Comparison of ENCODE assay signal across 8 cellular contexts in the genomic region with DNA sequence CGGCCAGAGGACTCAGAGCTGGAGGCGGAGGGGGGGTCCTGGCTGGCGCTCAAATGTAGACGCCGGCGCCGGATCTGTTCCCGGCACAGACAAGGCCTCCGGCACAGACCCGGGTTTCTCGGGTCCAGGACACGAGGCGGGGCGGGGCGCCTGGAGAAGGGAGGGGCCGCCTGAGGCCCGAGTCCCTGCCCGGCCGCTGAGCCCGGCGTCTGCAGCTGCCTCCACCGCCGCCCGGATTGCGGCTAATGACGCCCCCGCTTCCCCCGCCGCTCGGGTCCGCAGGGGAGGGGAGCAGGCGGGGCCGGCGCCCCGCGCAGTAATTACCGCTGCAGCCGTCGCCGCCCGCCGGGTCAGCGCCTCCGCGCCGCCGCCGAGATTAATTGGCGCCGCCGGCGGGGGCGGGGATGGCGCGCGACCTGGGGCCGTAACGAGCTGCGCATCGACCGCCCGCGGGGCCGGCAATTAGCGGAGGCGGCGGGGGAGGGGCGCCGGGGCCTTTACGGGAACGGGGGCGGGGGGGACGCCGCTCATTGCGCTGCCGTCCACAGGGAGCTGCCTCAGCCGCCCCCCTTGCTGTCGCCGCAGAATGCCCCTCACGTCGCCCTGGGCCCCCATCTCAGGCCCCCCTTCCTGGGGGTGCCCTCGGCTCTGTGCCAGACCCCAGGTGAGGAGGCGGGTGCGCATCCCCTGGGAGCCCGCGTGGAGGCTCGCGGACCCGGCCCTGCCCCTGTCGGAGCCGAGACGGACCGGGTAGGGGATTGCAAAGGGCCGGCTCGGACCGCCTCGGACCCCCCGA. TPM values are rescaled to one million over a fixed set of nuclear protein-coding genes. Genes with fewer than 3 reads are reported as not detected.
DNase-seq lines count a peak whose midpoint lies in the region; ATAC-seq and TF ChIP-seq lines count a peak whose summit lies in the region.

No MANE protein-coding gene starts in this region.

- no peaks in the 10 kb centered on the region for H3K9me3 Mint-ChIP-seq in activated B cell treated with CpG ODN at 0.5 μM for 24 hours

- H2AFZ ChIP-seq in osteoblast (ENCODE audit: low read length) = no peak overlapping the region

- H4K20me1 ChIP-seq in osteoblast (ENCODE audit: insufficient read depth, low read length) = no peaks in the 10 kb centered on the region

- ATAC-seq in activated B cell treated with CpG ODN at 0.5 μM for 24 hours (ENCODE audit: low read depth) (peak; percentile 33), foreskin keratinocyte (peak; percentile 30), GM21576 (IDR thresholded peaks at IDR 0.05; ENCODE audit: unreplicated experiment) (no peak), HG03108 (IDR thresholded peaks at IDR 0.05; ENCODE audit: unreplicated experiment) (no peak)

- TF ChIP-seq CTCF in activated B cell treated with CpG ODN at 0.5 μM for 24 hours (IDR thresholded peaks at IDR 0.05) = no peak
- TF ChIP-seq CTCF in foreskin keratinocyte (conservative IDR thresholded peaks at IDR 0.05) = no peak
- no peak for TF ChIP-seq CTCF in osteoblast (IDR thresholded peaks at IDR 0.05; ENCODE audit: extremely low read depth, low read depth, low read length)

- peaks cover 11% of the 10 kb centered on the region for H3K4me1 Mint-ChIP-seq in activated B cell treated with CpG ODN at 0.5 μM for 24 hours

- peak overlapping the region; percentile 80 for H3K4me3 Mint-ChIP-seq in activated B cell treated with CpG ODN at 0.5 μM for 24 hours

- H3K4me3 ChIP-seq in osteoblast (ENCODE audit: insufficient read depth, low read length) = peak overlapping the region; percentile 33

- H3K27me3 ChIP-seq in foreskin keratinocyte (peaks cover 65% of the 10 kb centered on the region), osteoblast (ENCODE audit: insufficient read depth, low read length) (no peaks in the 10 kb centered on the region)

- CTCF ChIA-PET in activated B cell treated with CpG ODN at 0.5 μM for 24 hours (lab: Charles Lee) = no interaction called here

- no peaks in the 10 kb centered on the region for H3K79me2 ChIP-seq in osteoblast (ENCODE audit: insufficient read depth, low read length)

- intact Hi-C loops in activated B cell treated with CpG ODN at 0.5 μM for 24 hours (cut with micrococcal nuclease) = loop anchor here (5.0 kb wide), 1 partner anchor 34 kb away; no protein-coding TSS in a partner anchor

- H3K36me3 Mint-ChIP-seq in activated B cell treated with CpG ODN at 0.5 μM for 24 hours (ENCODE audit: low read depth) = peaks cover 19% of the 10 kb centered on the region

- POLR2A ChIA-PET in activated B cell treated with CpG ODN at 0.5 μM for 24 hours (lab: Charles Lee) = interaction anchor here (0.5 to 1.2 kb wide), 5 partner anchors 25 to 563 kb away, joined by 3 to 6 read pairs (median 4); a partner anchor contains a TSS

- no peak overlapping the region for H3K27ac ChIP-seq in foreskin keratinocyte
- no peak overlapping the region for H3K27ac ChIP-seq in osteoblast (ENCODE audit: low read depth, low read length)

- H3K27me3 Mint-ChIP-seq in activated B cell treated with CpG ODN at 0.5 μM for 24 hours = peaks cover 19% of the 10 kb centered on the region

- no peaks in the 10 kb centered on the region for H3K4me1 ChIP-seq in foreskin keratinocyte
- peaks cover 28% of the 10 kb centered on the region for H3K4me1 ChIP-seq in osteoblast (ENCODE audit: insufficient read depth, low read length)

- H3K27ac Mint-ChIP-seq in activated B cell treated with CpG ODN at 0.5 μM for 24 hours = no peak overlapping the region

- peak overlapping the region; percentile 71 for H3K4me2 ChIP-seq in osteoblast (ENCODE audit: insufficient read depth, low read length)

- DNase-seq in NCI-H1436 (lab: John Stamatoyannopoulos, UW) = peak; percentile 45
- DNase-seq in NCI-H1436 treated with DMSO at 0.1 percent for 48 hours (lab: John Stamatoyannopoulos, UW) = no peak
- DNase-seq in NCI-H1417 treated with DMSO at 0.1 percent for 48 hours (lab: John Stamatoyannopoulos, UW) = peak; percentile 43
- peak; percentile 41 for DNase-seq in activated B cell treated with CpG ODN at 0.5 μM for 24 hours
- DNase-seq in foreskin keratinocyte = no peak
- peak; percentile 100 for DNase-seq in osteoblast (ENCODE audit: insufficient read length, low spot score, missing footprints)

- H3K9me3 ChIP-seq in osteoblast (ENCODE audit: low read depth, low read length) = no peaks in the 10 kb centered on the region

- H3K36me3 ChIP-seq in osteoblast (ENCODE audit: insufficient read depth, low read length) = peaks cover 13% of the 10 kb centered on the region

RNA-seq across cellular contexts. Expression of a gene that starts 17.3 kb away (rescaled TPM):
- 95.5 and 96.8 TPM in 2 replicates for total RNA-seq in activated B cell treated with CpG ODN at 0.5 μM for 24 hours
- 60.1 and 112 TPM in 2 replicates for total RNA-seq in foreskin keratinocyte
- polyA plus RNA-seq in foreskin keratinocyte = 53.5 and 99.0 TPM in 2 replicates
- total RNA-seq in osteoblast = 47.7 and 47.8 TPM in 2 replicates

RNA-seq across cellular contexts. Expression of a gene that starts 18.1 kb away (rescaled TPM):
- total RNA-seq in activated B cell treated with CpG ODN at 0.5 μM for 24 hours (not detected in 2 replicates), foreskin keratinocyte (not detected in 2 replicates), osteoblast (7.7 and 8.3 TPM in 2 replicates)
- 0.16 TPM in 1 of 2 replicates, not detected in the other for polyA plus RNA-seq in foreskin keratinocyte

RNA-seq across cellular contexts. Expression of a gene that starts 18.6 kb away (rescaled TPM):
- 15.1 and 16.4 TPM in 2 replicates for total RNA-seq in activated B cell treated with CpG ODN at 0.5 μM for 24 hours
- total RNA-seq in foreskin keratinocyte = 16.4 and 16.6 TPM in 2 replicates
- 17.2 and 17.5 TPM in 2 replicates for polyA plus RNA-seq in foreskin keratinocyte
- 5.4 and 6.2 TPM in 2 replicates for total RNA-seq in osteoblast

RNA-seq across cellular contexts. Expression of a gene that starts 24.5 kb away (rescaled TPM):
- 1.3 and 1.4 TPM in 2 replicates for total RNA-seq in activated B cell treated with CpG ODN at 0.5 μM for 24 hours
- total RNA-seq in foreskin keratinocyte = 3.0 and 4.6 TPM in 2 replicates
- 3.4 and 4.2 TPM in 2 replicates for polyA plus RNA-seq in foreskin keratinocyte
- 0.36 and 0.88 TPM in 2 replicates for total RNA-seq in osteoblast

RNA-seq across cellular contexts. Expression of a gene that starts 40.1 kb away (rescaled TPM):
- total RNA-seq in activated B cell treated with CpG ODN at 0.5 μM for 24 hours (not detected in 2 replicates), foreskin keratinocyte (not detected in 2 replicates), osteoblast (not detected in 2 replicates)
- polyA plus RNA-seq in foreskin keratinocyte = not detected in 2 replicates

Comparison
In these comparisons a context has a peak if more than half of its experiments do, and no peak if none do; other contexts are left out.
1. DNase-seq: peak in NCI-H1436 (single experiment), NCI-H1417 treated with DMSO at 0.1 percent for 48 hours (single experiment), activated B cell treated with CpG ODN at 0.5 μM for 24 hours (single experiment) and osteoblast (single experiment); none in NCI-H1436 treated with DMSO at 0.1 percent for 48 hours (single experiment) and foreskin keratinocyte (0 of 2).
2. ATAC-seq: peak in activated B cell treated with CpG ODN at 0.5 μM for 24 hours (single experiment) and foreskin keratinocyte (single experiment); none in GM21576 (single experiment) and HG03108 (single experiment).